In the genomic region with DNA sequence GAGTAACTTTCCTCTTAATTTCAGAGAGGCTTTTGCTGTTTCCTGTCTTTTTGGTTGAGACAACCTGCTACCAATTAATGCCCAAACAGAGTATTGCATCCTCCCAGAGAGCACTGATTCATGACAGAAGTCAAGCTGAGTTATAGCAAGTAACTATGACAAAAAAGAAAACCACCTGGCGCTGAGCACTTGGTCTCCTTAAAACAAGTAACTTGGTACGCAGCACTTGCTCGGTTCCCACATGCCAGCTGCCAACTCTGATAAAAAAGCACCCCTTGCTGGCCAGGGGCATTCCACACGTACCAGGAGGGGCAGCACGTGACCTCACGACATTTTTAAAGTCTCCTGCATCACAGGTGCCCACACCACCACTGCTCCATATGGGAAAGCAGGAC, we compare ENCODE assay signal across 13 cellular contexts. TPM values are rescaled to one million over a fixed set of nuclear protein-coding genes. Genes with fewer than 3 reads are reported as not detected.
DNase-seq lines count a peak whose midpoint lies in the region; ATAC-seq, FAIRE-seq and TF ChIP-seq lines count a peak whose summit lies in the region.
"Had no signal": no experiment of that assay in that cellular context is flagged by ENCODE, and none has a peak within 500 bp of the region (broad histone marks: within the 10 kb centered on the region; RNA-seq: fewer than 3 reads in every experiment).

No MANE protein-coding gene starts in this region.

- no TSS peak for BruUV-seq in GM12878 (replicated peaks; lab: Mats Ljungman, UMichigan)

- no peak overlapping the region for H3K9ac ChIP-seq in GM12878 (ENCODE audit: control insufficient read depth, insufficient read depth, low read length)
- H3K9ac ChIP-seq: KMS-11 had no signal

- POLR2A ChIA-PET in GM12878 (lab: Charles Lee), result interaction anchor here (0.6 kb wide), 1 partner anchor 302 kb away, joined by 3 read pairs; no protein-coding TSS in a partner anchor

- 2% methylated on average over 6 of the region's 6 CpGs for WGBS in GM12878 (ENCODE audit: insufficient coverage, insufficient replicate concordance, low lambda C conversion rate, missing lambda C conversion rate)

- H4K20me1 ChIP-seq in GM12878 (ENCODE audit: control insufficient read depth, insufficient read depth), result no peaks in the 10 kb centered on the region

- peaks cover 0 to 2% of the 10 kb centered on the region in 2 experiments; a peak in 1 of 4 replicates for H3K36me3 ChIP-seq in GM12878 (ENCODE audit: control insufficient read depth in 2 of 2, insufficient read depth in 2 of 2, low read length in 1 of 2)
- H3K36me3 ChIP-seq: SJCRH30 had no signal

- no peak for TF ChIP-seq RAD21 in GM12878 (IDR thresholded peaks at IDR 0.05; ENCODE audit: insufficient read depth, low read depth, low read length)

- no peak overlapping the region for H3K4me3 ChIP-seq in GM12878
- H3K4me3 ChIP-seq: cardiac muscle cell, SJCRH30 had no signal

- TF ChIP-seq EP300 in GM12878 (IDR thresholded peaks at IDR 0.05; ENCODE audit: borderline replicate concordance in 1 of 2, control insufficient read depth in 1 of 2, low read depth in 2 of 2, low read length in 2 of 2), result no peak

- H2AFZ ChIP-seq in GM12878 (ENCODE audit: control insufficient read depth, low read depth, low read length), result peak overlapping the region; percentile 74; the same call in 1 of the 2 replicates

- no peaks in the 10 kb centered on the region for H3K27me3 ChIP-seq in GM12878 (replicated peaks in 1 of 2; ENCODE audit: control insufficient read depth in 2 of 2, insufficient read depth in 2 of 2, low read length in 1 of 2)
- H3K27me3 ChIP-seq: cardiac muscle cell, SJCRH30 had no signal

- SMC1A ChIA-PET in GM12878 (lab: Charles Lee; ENCODE audit: uncharacterized antibody, unreplicated experiment), result interaction anchor here (0.8 to 2.5 kb wide), 6 partner anchors 19 to 156 kb away, joined by 3 to 20 read pairs (median 6); no protein-coding TSS in a partner anchor

- H3K4me1 ChIP-seq in GM12878 (ENCODE audit: control insufficient read depth, insufficient read depth, low read length), result peaks cover 15% of the 10 kb centered on the region
- H3K4me1 ChIP-seq: SJCRH30 had no signal

- peak overlapping the region; percentile 76 for H3K4me2 ChIP-seq in GM12878 (ENCODE audit: control insufficient read depth, insufficient read depth)
- H3K4me2 ChIP-seq: KMS-11 had no signal

- intact Hi-C loops in GM12878 (cut with micrococcal nuclease; ENCODE audit: unreplicated experiment), result loop anchor here (5.0 kb wide), 1 partner anchor 47 kb away; no protein-coding TSS in a partner anchor

- peak; percentile 41 for FAIRE-seq in GM12878 (lab: Jason Lieb, UNC)

- CTCF ChIA-PET in GM12878 (lab: Yijun Ruan, JAX), result interaction anchor here (0.6 to 3.4 kb wide), 6 partner anchors 30 to 149 kb away, joined by 3 to 13 read pairs (median 3); no protein-coding TSS in a partner anchor

- TF ChIP-seq POLR2A in GM12878 (IDR thresholded peaks at IDR 0.05; ENCODE audit: low read depth, low read length), result no peak

- H3K79me2 ChIP-seq in GM12878 (ENCODE audit: control insufficient read depth, insufficient read depth, low read length), result no peaks in the 10 kb centered on the region

- peak; percentile 73 for ATAC-seq in GM18511 (IDR thresholded peaks at IDR 0.05; ENCODE audit: unreplicated experiment)
- ATAC-seq in GM21360 (IDR thresholded peaks at IDR 0.05; ENCODE audit: unreplicated experiment), result peak; percentile 56
- peak; percentile 72 for ATAC-seq in HG02981 (IDR thresholded peaks at IDR 0.05; ENCODE audit: unreplicated experiment)
- peak; percentile 87 for ATAC-seq in GM12878

- no peaks in the 10 kb centered on the region for H3K9me3 ChIP-seq in GM12878 (replicated peaks; ENCODE audit: control insufficient read depth, insufficient read depth, low read length)
- H3K9me3 ChIP-seq: SJCRH30 had no signal

- H3K27ac ChIP-seq in GM12878 (ENCODE audit: control insufficient read depth, insufficient read depth), result peak overlapping the region; percentile 83
- H3K27ac ChIP-seq: cardiac muscle cell, KMS-11, SJCRH30 had no signal

- RAD21 ChIA-PET in GM12878 (lab: Charles Lee; ENCODE audit: unreplicated experiment), result interaction anchor here (1.0 to 1.9 kb wide), 3 partner anchors 17 to 426 kb away, joined by 3 to 5 read pairs (median 3); no protein-coding TSS in a partner anchor

- no peak for TF ChIP-seq CTCF in GM12878 (IDR thresholded peaks at IDR 0.05 in 2 of 3, conservative IDR thresholded peaks at IDR 0.05 in 1 of 3; ENCODE audit: control insufficient read depth in 2 of 3, extremely low read depth in 1 of 3, insufficient read depth in 1 of 3, low read depth in 3 of 3, low read length in 3 of 3)

- in situ Hi-C loops in GM12878 (cut with MboI), result no loop called here

- DNase-seq in GM12878 (ENCODE audit: low read depth, low spot score) (peak; percentile 55), NCI-H2107 treated with DMSO at 0.1 percent for 48 hours (lab: John Stamatoyannopoulos, UW; ENCODE audit: unreplicated experiment) (no peak), putamen (ENCODE audit: low spot score) (no peak), inferior parietal cortex (ENCODE audit: extremely low spot score) (no peak), NCI-H1092 (lab: John Stamatoyannopoulos, UW) (no peak)
- DNase-seq: activated CD4-positive, CD25-positive, alpha-beta regulatory T cell treated with anti-CD3 and anti-CD28 coated beads, Interleukin-2, amount 50 U/mL, for 72 hours; GOT3; SJCRH30 had no signal

TF ChIP-seq in GM12878, 131 proteins besides CTCF, POLR2A, EP300 and RAD21:
- TF ChIP-seq, protein P1, sequence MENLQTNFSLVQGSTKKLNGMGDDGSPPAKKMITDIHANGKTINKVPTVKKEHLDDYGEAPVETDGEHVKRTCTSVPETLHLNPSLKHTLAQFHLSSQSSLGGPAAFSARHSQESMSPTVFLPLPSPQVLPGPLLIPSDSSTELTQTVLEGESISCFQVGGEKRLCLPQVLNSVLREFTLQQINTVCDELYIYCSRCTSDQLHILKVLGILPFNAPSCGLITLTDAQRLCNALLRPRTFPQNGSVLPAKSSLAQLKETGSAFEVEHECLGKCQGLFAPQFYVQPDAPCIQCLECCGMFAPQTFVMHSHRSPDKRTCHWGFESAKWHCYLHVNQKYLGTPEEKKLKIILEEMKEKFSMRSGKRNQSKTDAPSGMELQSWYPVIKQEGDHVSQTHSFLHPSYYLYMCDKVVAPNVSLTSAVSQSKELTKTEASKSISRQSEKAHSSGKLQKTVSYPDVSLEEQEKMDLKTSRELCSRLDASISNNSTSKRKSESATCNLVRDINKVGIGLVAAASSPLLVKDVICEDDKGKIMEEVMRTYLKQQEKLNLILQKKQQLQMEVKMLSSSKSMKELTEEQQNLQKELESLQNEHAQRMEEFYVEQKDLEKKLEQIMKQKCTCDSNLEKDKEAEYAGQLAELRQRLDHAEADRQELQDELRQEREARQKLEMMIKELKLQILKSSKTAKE (IDR thresholded peaks at IDR 0.05; ENCODE audit: low read depth, poor library complexity, severe bottlenecking), result no peak
- no peak for TF ChIP-seq ASH2L (IDR thresholded peaks at IDR 0.05; ENCODE audit: borderline replicate concordance, low read depth)
- peak in 1 of 2 experiments; percentile 33; a peak in 1 of 4 replicates for TF ChIP-seq BHLHE40 (IDR thresholded peaks at IDR 0.05; ENCODE audit: borderline replicate concordance in 1 of 2, low read depth in 2 of 2, low read length in 1 of 2)
- 0 out of 2 replicates have a peak, but pooled peaks have one; percentile 19 for TF ChIP-seq CREB1 (IDR thresholded peaks at IDR 0.05; ENCODE audit: low read depth)
- TF ChIP-seq, protein P2, sequence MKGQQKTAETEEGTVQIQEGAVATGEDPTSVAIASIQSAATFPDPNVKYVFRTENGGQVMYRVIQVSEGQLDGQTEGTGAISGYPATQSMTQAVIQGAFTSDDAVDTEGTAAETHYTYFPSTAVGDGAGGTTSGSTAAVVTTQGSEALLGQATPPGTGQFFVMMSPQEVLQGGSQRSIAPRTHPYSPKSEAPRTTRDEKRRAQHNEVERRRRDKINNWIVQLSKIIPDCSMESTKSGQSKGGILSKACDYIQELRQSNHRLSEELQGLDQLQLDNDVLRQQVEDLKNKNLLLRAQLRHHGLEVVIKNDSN (IDR thresholded peaks at IDR 0.05; ENCODE audit: borderline replicate concordance, extremely low read length, insufficient read depth, low read depth, low read length), result peak; percentile 53
- no peak for TF ChIP-seq CBX5 (IDR thresholded peaks at IDR 0.05; ENCODE audit: low read depth)
TF ChIP-seq in GM12878: peak in this region for 3.

RNA-seq across cellular contexts. Expression of a gene that starts 13.5 kb away (rescaled TPM):
- 0.59 and 0.92 TPM in 2 replicates for total RNA-seq in GM12878 (2013; cell fraction: nucleolus; rRNA removed)
- total RNA-seq in GM12878 (2014; rRNA removed), result 0.76 and 0.79 TPM in 2 replicates
- 0.69 and 0.72 TPM in 2 replicates for total RNA-seq in GM12878 (2014; rRNA removed; fragmentation: Illumina TruSeq; extraction: Trizol)
- 0.97 and 1.0 TPM in 2 replicates for total RNA-seq in GM12878 (2021)
- 0.29 TPM for polyA plus RNA-seq in GM12878 (2011; ENCODE audit: low read depth)
- polyA plus RNA-seq in GM12878 (2011; rRNA removed), result 1.3 TPM in 2 replicates
- polyA plus RNA-seq in GM12878 (2011; cell fraction: cytosol; rRNA removed), result 0.74 and 0.79 TPM in 2 replicates
- polyA plus RNA-seq in GM12878 (2011; cell fraction: nucleus; rRNA removed), result 0.75 and 0.80 TPM in 2 replicates
- 0.52 and 0.62 TPM in 2 replicates for polyA plus RNA-seq in GM12878 (2012)
- 0.98 and 2.4 TPM in 2 replicates for polyA plus RNA-seq in GM12878 (2014; fragmentation: Illumina TruSeq; extraction: Trizol)
- polyA plus RNA-seq in GM12878 (2014; fragmentation: Nextera tagmentation; extraction: Ambion mirVana), result under 1 TPM; 0.40 to 0.42 TPM
- polyA plus RNA-seq in GM12878 (2014; rRNA removed), result 0.76 and 1.1 TPM in 2 replicates
- polyA plus RNA-seq in GM12878 (2016; fragmentation: Nextera tagmentation; extraction: Ambion mirVana), result under 1 TPM; 0.29 to 0.75 TPM
- polyA minus RNA-seq in GM12878 (2011; rRNA and poly(A)+ RNA removed), result 2.2 and 2.4 TPM in 2 replicates
- polyA minus RNA-seq in GM12878 (2011; cell fraction: cytosol; rRNA and poly(A)+ RNA removed), result 0.67 and 0.94 TPM in 2 replicates
- 1.1 and 2.2 TPM in 2 replicates for polyA minus RNA-seq in GM12878 (2011; cell fraction: nucleus; rRNA and poly(A)+ RNA removed)
